29 cellular contexts compared by ENCODE assay signal in the genomic region with DNA sequence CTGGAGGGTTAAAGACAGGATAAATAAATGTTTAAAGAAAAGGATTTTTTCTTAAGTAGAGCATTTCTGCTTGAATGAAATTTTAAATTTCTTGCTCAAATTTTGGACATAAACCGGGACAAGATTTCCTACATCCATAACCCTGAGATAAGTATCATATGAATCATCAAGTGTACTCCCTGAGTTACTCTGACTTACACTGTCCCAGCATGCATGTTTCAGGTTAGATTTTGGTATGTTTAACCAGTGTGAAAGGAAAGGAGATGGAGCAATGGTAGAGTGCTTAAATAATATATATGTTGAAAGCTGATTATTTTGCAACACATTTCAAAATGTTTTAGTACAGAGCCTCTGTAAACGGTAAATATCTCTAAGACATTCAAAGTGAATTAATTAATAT.
DNase-seq lines count a peak whose midpoint lies in the region; ATAC-seq and TF ChIP-seq lines count a peak whose summit lies in the region.
"Had no signal": no experiment of that assay in that cellular context is flagged by ENCODE, and none has a peak within 500 bp of the region (broad histone marks: within the 10 kb centered on the region; RNA-seq: fewer than 3 reads in every experiment).

No MANE protein-coding gene starts in this region.

- H3K4me1 Mint-ChIP-seq in MCF 10A (ENCODE audit: insufficient read depth, unreplicated experiment): peaks cover 15% of the 10 kb centered on the region
- H3K4me1 Mint-ChIP-seq: memory B cell had no signal

- intact Hi-C loops in MCF 10A (cut with micrococcal nuclease): loop anchor here (10.0 kb wide), 1 partner anchor 89 kb away; no protein-coding TSS in a partner anchor
- intact Hi-C loops in breast epithelium (cut with DNase I; ENCODE audit: low total_unique reads): no loop called here
- intact Hi-C loops in mucosa of descending colon (cut with DNase I, micrococcal nuclease): no loop called here

- H3K79me2 ChIP-seq in smooth muscle cell (ENCODE audit: low read depth): no peaks in the 10 kb centered on the region

- POLR2A ChIA-PET in MCF 10A (lab: Yijun Ruan, JAX): interaction anchor here (1.1 kb wide), 1 partner anchor 120 kb away, joined by 4 read pairs; no protein-coding TSS in a partner anchor

- peak overlapping the region; percentile 75 for H3K4me2 ChIP-seq in smooth muscle cell

- H2AFZ ChIP-seq in smooth muscle cell (ENCODE audit: low read depth): peak overlapping the region; percentile 65

- H4K20me1 ChIP-seq in smooth muscle cell (ENCODE audit: low read depth): no peaks in the 10 kb centered on the region

- WGBS in smooth muscle cell (ENCODE audit: low lambda C conversion rate): 62% methylated on average over 2 of the region's 2 CpGs

- H3F3A ChIP-seq in smooth muscle cell (ENCODE audit: low read depth): no peaks in the 10 kb centered on the region

- no peak overlapping the region for H3K9ac ChIP-seq in smooth muscle cell (ENCODE audit: low read depth)

- no peak for ATAC-seq in GM18858 (IDR thresholded peaks at IDR 0.05; ENCODE audit: unreplicated experiment)
- ATAC-seq in mucosa of descending colon: no peak
- ATAC-seq: CD8-positive, alpha-beta T cell had no signal

- BruUV-seq in MCF 10A (replicated peaks; lab: Mats Ljungman, UMichigan): no TSS peak

- H3K4me1 ChIP-seq in breast epithelium: no peaks in the 10 kb centered on the region
- peaks cover 26% of the 10 kb centered on the region for H3K4me1 ChIP-seq in smooth muscle cell (ENCODE audit: low read depth)
- no peaks in the 10 kb centered on the region for H3K4me1 ChIP-seq in mucosa of descending colon (ENCODE audit: low read depth)
- H3K4me1 ChIP-seq: body of pancreas had no signal

- H3K4me3 ChIP-seq in breast epithelium: no peak overlapping the region
- H3K4me3 ChIP-seq in fibroblast of pulmonary artery (replicated peaks; ENCODE audit: low read depth, low read length): no peak overlapping the region
- H3K4me3 ChIP-seq in smooth muscle cell: no peak overlapping the region
- H3K4me3 ChIP-seq in mucosa of descending colon: no peak overlapping the region
- H3K4me3 ChIP-seq: body of pancreas, esophagus squamous epithelium had no signal

- no peaks in the 10 kb centered on the region for H3K27me3 ChIP-seq in breast epithelium
- no peaks in the 10 kb centered on the region for H3K27me3 ChIP-seq in smooth muscle cell (ENCODE audit: low read depth)
- H3K27me3 ChIP-seq: body of pancreas, esophagus squamous epithelium had no signal

- no peak overlapping the region for H3K27ac Mint-ChIP-seq in MCF 10A (ENCODE audit: low read depth, unreplicated experiment)
- H3K27ac Mint-ChIP-seq: activated naive CD8-positive, alpha-beta T cell; activated T-helper 2 cell treated with anti-CD3 and anti-CD28 coated beads, Interferon-gamma antibody, Interleukin-2, Interleukin-4, amounts not matched to agents 10 μg/mL and 5 μg/mL and 100 μg/mL, durations not matched to agents 14 hours and 24 hours and 36 hours; CD8-positive, alpha-beta T cell; memory B cell had no signal

- no peak for TF ChIP-seq POLR2A in breast epithelium (IDR thresholded peaks at IDR 0.05)

- H3K27me3 Mint-ChIP-seq in MCF 10A (ENCODE audit: insufficient read depth, unreplicated experiment): no peaks in the 10 kb centered on the region
- H3K27me3 Mint-ChIP-seq: activated naive CD8-positive, alpha-beta T cell; memory B cell had no signal

- H3K36me3 ChIP-seq in breast epithelium (no peaks in the 10 kb centered on the region), smooth muscle cell (ENCODE audit: low read depth) (no peaks in the 10 kb centered on the region), mucosa of descending colon (ENCODE audit: low read depth) (no peaks in the 10 kb centered on the region)
- H3K36me3 ChIP-seq: esophagus squamous epithelium had no signal

- H3K27ac ChIP-seq in breast epithelium: no peak overlapping the region
- H3K27ac ChIP-seq in smooth muscle cell (ENCODE audit: low read depth): peak overlapping the region; percentile 80
- H3K27ac ChIP-seq: body of pancreas, esophagus squamous epithelium had no signal

- H3K9me3 Mint-ChIP-seq in MCF 10A (ENCODE audit: unreplicated experiment): peaks cover 8% of the 10 kb centered on the region
- H3K9me3 Mint-ChIP-seq: memory B cell had no signal

- peaks cover 6% of the 10 kb centered on the region for H3K36me3 Mint-ChIP-seq in MCF 10A (ENCODE audit: insufficient read depth, unreplicated experiment)
- H3K36me3 Mint-ChIP-seq: activated naive CD8-positive, alpha-beta T cell; CD8-positive, alpha-beta T cell; memory B cell had no signal

- DNase-seq in MCF 10A (ENCODE audit: unreplicated experiment): peak; percentile 65
- no peak for DNase-seq in breast epithelium (ENCODE audit: low spot score in 2 of 2)
- peak; percentile 32 for DNase-seq in amniotic epithelial cell (ENCODE audit: low read depth)
- peak; percentile 10 for DNase-seq in fibroblast of pulmonary artery (ENCODE audit: low read depth)
- DNase-seq in smooth muscle cell (lab: John Stamatoyannopoulos, UW; ENCODE audit: unreplicated experiment): no peak
- no peak for DNase-seq in NCI-H446 (lab: John Stamatoyannopoulos, UW)
- no peak for DNase-seq in mucosa of descending colon
- DNase-seq: 8988T; activated CD4-positive, alpha-beta T cell treated with anti-CD3 and anti-CD28 coated beads, Interleukin-2, amount 50 U/mL, for 48 hours; activated CD8-positive, alpha-beta memory T cell treated with anti-CD3 and anti-CD28 coated beads, Interleukin-2, amount 50 U/mL, for 48 hours; AML-193; CD8-positive, alpha-beta T cell; DMS153; effector memory CD4-positive, alpha-beta T cell; esophagus squamous epithelium; Kasumi-1; kidney; NCI-H1092 treated with DMSO at 0.1 percent for 48 hours; NCI-H187 treated with DMSO at 0.1 percent for 48 hours; NCI-H526 treated with DMSO at 0.1 percent for 48 hours; Right ventricle myocardium superior; small intestine; stimulated activated CD4-positive, alpha-beta T cell treated with anti-CD3 and anti-CD28 coated beads, Interleukin-2, amount 100 ng/mL, for 24 hours; T1000 had no signal

- CTCF ChIA-PET in MCF 10A (lab: Yijun Ruan, JAX): no interaction called here

- peaks cover 0 to 7% of the 10 kb centered on the region in 2 donors for H3K9me3 ChIP-seq in breast epithelium
- no peaks in the 10 kb centered on the region for H3K9me3 ChIP-seq in smooth muscle cell (replicated peaks; ENCODE audit: low read depth)
- H3K9me3 ChIP-seq in mucosa of descending colon: no peaks in the 10 kb centered on the region
- H3K9me3 ChIP-seq: body of pancreas, esophagus squamous epithelium had no signal

- H3K4me3 Mint-ChIP-seq in MCF 10A (ENCODE audit: unreplicated experiment): no peak overlapping the region
- H3K4me3 Mint-ChIP-seq: activated naive CD8-positive, alpha-beta T cell; CD8-positive, alpha-beta T cell; memory B cell had no signal

- no peak for TF ChIP-seq CTCF in MCF 10A (IDR thresholded peaks at IDR 0.05; ENCODE audit: unreplicated experiment)
- TF ChIP-seq CTCF in breast epithelium (IDR thresholded peaks at IDR 0.05): no peak
- no peak for TF ChIP-seq CTCF in fibroblast of pulmonary artery (IDR thresholded peaks at IDR 0.05; ENCODE audit: low read length, missing control alignments)
- no peak for TF ChIP-seq CTCF in smooth muscle cell (IDR thresholded peaks at IDR 0.05; ENCODE audit: borderline replicate concordance, insufficient read depth, poor library complexity, severe bottlenecking)
- no peak for TF ChIP-seq CTCF in mucosa of descending colon (IDR thresholded peaks at IDR 0.05)

Comparison
In these comparisons a context has a peak if more than half of its experiments do, and no peak if none do; other contexts are left out.
1. DNase-seq: peak in MCF 10A (single experiment), amniotic epithelial cell (single experiment) and fibroblast of pulmonary artery (single experiment); none in breast epithelium (0 of 2), smooth muscle cell (single experiment), NCI-H446 (0 of 2) and mucosa of descending colon (0 of 3).